In the genomic region with DNA sequence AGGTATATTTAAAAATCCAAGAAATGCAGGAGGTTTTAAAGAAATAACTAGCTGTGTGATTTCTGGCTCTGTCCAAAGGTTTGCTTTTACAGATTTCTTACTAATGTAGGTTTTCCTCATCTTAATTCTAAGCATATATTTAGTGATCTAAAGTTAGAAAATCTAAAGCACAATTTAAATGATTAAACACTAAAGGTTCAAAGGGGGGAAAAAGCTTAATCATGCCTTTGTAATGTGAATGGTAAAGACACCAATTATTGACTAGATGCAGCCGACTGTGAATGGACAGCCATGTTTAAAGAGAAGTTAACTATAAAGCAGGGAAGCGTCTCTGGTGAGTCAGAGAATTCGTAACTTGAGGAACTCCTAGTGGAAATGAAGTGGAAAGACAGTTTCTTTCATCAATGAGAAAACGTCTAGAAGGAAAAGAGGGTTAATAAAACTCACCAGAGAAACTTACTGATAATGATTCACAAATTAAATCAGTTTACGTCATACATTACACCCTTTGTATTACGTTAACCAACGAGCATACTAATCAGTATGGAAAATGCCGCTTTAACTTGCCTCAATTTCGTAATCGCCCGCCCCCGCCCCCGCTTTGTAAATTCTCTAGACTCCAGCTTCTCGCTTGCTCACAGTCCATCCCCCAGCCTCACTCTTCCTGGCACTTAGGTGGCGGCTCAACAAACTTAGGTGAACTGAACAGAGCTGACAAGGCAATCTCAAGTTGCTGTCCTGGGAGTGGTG, we compare ENCODE assay signal across 8 cellular contexts. TPM values are rescaled to one million over a fixed set of nuclear protein-coding genes. Genes with fewer than 3 reads are reported as not detected.
DNase-seq lines count a peak whose midpoint lies in the region; ATAC-seq and TF ChIP-seq lines count a peak whose summit lies in the region.

No MANE protein-coding gene starts in this region.

- H2BK120ac ChIP-seq in mesenchymal stem cell (ENCODE audit: low read depth, low read length) = no peak overlapping the region

- under 1% methylated on average over 15 of the region's 15 CpGs for WGBS in mesenchymal stem cell

- H3K79me2 ChIP-seq in ACC112 (ENCODE audit: control insufficient read depth, insufficient read depth, low read length, unreplicated experiment) = peaks cover 21% of the 10 kb centered on the region

- peak overlapping the region; percentile 63 to 94 for H3K18ac ChIP-seq in mesenchymal stem cell (ENCODE audit: low read depth in 1 of 2, low read length in 2 of 2)

- H2AFZ ChIP-seq in ACC112 (ENCODE audit: low read length, unreplicated experiment) = peak overlapping the region; percentile 71
- peak overlapping the region; percentile 48 for H2AFZ ChIP-seq in mesenchymal stem cell (ENCODE audit: low read depth, low read length)

- peak overlapping the region; percentile 44 to 50 for H2BK12ac ChIP-seq in mesenchymal stem cell (ENCODE audit: low read length in 2 of 2)

- no peaks in the 10 kb centered on the region for H3K79me1 ChIP-seq in mesenchymal stem cell (replicated peaks; ENCODE audit: low read length, poor library complexity, severe bottlenecking)

- H4K8ac ChIP-seq in mesenchymal stem cell (ENCODE audit: low read length) = peak overlapping the region; percentile 91

- peak overlapping the region; percentile 94 for H3K27ac ChIP-seq in ACC112 (ENCODE audit: low read depth, low read length)
- H3K27ac ChIP-seq in mesenchymal stem cell (ENCODE audit: low read length, poor library complexity, severe bottlenecking) = peak overlapping the region; percentile 83

- H3K9me3 ChIP-seq in endocrine pancreas (ENCODE audit: control insufficient read depth, low read length) (no peaks in the 10 kb centered on the region), mesenchymal stem cell (ENCODE audit: control insufficient read depth, low read length) (no peaks in the 10 kb centered on the region)

- H3K4me1 ChIP-seq in ACC112 (ENCODE audit: control insufficient read depth, insufficient read depth, low read length, unreplicated experiment) (peaks cover 30% of the 10 kb centered on the region), endocrine pancreas (ENCODE audit: control insufficient read depth, insufficient read depth, low read length) (peaks cover 5% of the 10 kb centered on the region), mesenchymal stem cell (ENCODE audit: control insufficient read depth, insufficient read depth, low read depth, low read length) (peaks cover 4% of the 10 kb centered on the region)

- H3K4ac ChIP-seq in mesenchymal stem cell (ENCODE audit: low read depth in 1 of 2, low read length in 2 of 2) = peak overlapping the region in 1 of 2 experiments; percentile 50

- H2AK5ac ChIP-seq in mesenchymal stem cell (ENCODE audit: low read length, severe bottlenecking) = no peak overlapping the region

- H3K27me3 ChIP-seq in ACC112 (ENCODE audit: insufficient read depth, low read length) (no peaks in the 10 kb centered on the region), endocrine pancreas (ENCODE audit: control insufficient read depth, insufficient read depth, low read length) (no peaks in the 10 kb centered on the region), mesenchymal stem cell (ENCODE audit: control insufficient read depth in 1 of 2, insufficient read depth in 1 of 2, low read length in 2 of 2) (no peaks in the 10 kb centered on the region)

- no peak overlapping the region for H3K23ac ChIP-seq in mesenchymal stem cell (ENCODE audit: low read length in 2 of 2)

- DNase-seq in GM13976 (ENCODE audit: low spot score) (peak; percentile 26), NCI-H446 (lab: John Stamatoyannopoulos, UW) (peak; percentile 37 to 55), mesenchymal stem cell (peak; percentile 94)
- DNase-seq in stimulated activated naive CD4-positive, alpha-beta T cell treated with Interleukin-2 at 50 U/mL for 16 hours (lab: John Stamatoyannopoulos, UW) = peak; percentile 82

- H2BK15ac ChIP-seq in mesenchymal stem cell (ENCODE audit: low read depth, poor library complexity, severe bottlenecking) = peak overlapping the region; percentile 15

- ATAC-seq in activated CD4-positive, CD25-positive, alpha-beta regulatory T cell treated with anti-CD3 and anti-CD28 coated beads, Interleukin-2, amount 50 U/mL, for 24 hours = peak; percentile 1 to 3
- no peak for ATAC-seq in GM21528 (IDR thresholded peaks at IDR 0.05; ENCODE audit: low FRiP score, unreplicated experiment)

- H3K9ac ChIP-seq in endocrine pancreas (ENCODE audit: control insufficient read depth, insufficient read depth, low read length) = peak overlapping the region; percentile 92
- H3K9ac ChIP-seq in mesenchymal stem cell (ENCODE audit: low read length) = peak overlapping the region; percentile 98

- TF ChIP-seq CTCF in GM13976 (IDR thresholded peaks at IDR 0.05; ENCODE audit: borderline replicate concordance, control extremely low read depth, extremely low read depth, insufficient read depth, missing control alignments) = no peak

- in situ Hi-C loops in GM13976 (cut with MboI; ENCODE audit: low sequenced_read_pairs, unreplicated experiment) = no loop called here

- H3K36me3 ChIP-seq in ACC112 (ENCODE audit: insufficient read depth, low read length) = no peaks in the 10 kb centered on the region
- no peaks in the 10 kb centered on the region for H3K36me3 ChIP-seq in endocrine pancreas (ENCODE audit: control insufficient read depth, insufficient read depth, low read length)
- peaks cover 3 to 5% of the 10 kb centered on the region in 2 experiments for H3K36me3 ChIP-seq in mesenchymal stem cell (ENCODE audit: control insufficient read depth in 1 of 2, insufficient read depth in 2 of 2, low read depth in 1 of 2, low read length in 2 of 2)

- peak overlapping the region; percentile 15 for H4K91ac ChIP-seq in mesenchymal stem cell (ENCODE audit: low read length)

- peak overlapping the region; percentile 88 for H3K4me2 ChIP-seq in mesenchymal stem cell (ENCODE audit: low read length, poor library complexity, severe bottlenecking)

- H3K4me3 ChIP-seq in ACC112 (ENCODE audit: low read depth, low read length) = peak overlapping the region; percentile 78
- H3K4me3 ChIP-seq in endocrine pancreas (ENCODE audit: control insufficient read depth, insufficient read depth, low read length) = peak overlapping the region; percentile 79
- peak overlapping the region; percentile 45 to 84 for H3K4me3 ChIP-seq in mesenchymal stem cell (ENCODE audit: insufficient read depth in 1 of 2, low read depth in 1 of 2, low read length in 2 of 2)

- peak overlapping the region; percentile 26 for H2BK5ac ChIP-seq in mesenchymal stem cell (ENCODE audit: low read depth, low read length, poor library complexity, severe bottlenecking)

- H3K14ac ChIP-seq in mesenchymal stem cell (ENCODE audit: low read length in 2 of 2) = peak overlapping the region in 1 of 2 experiments; percentile 23

RNA-seq across cellular contexts. Expression of gene HBP1, which starts 1.1 kb away (rescaled TPM):
- 39.5 TPM for polyA plus RNA-seq in mesenchymal stem cell (2013, experiment 1 of 2)
- polyA plus RNA-seq in mesenchymal stem cell (2013, experiment 2 of 2) = 40.4 TPM

Comparison
In these comparisons a context has a peak if more than half of its experiments do, and no peak if none do; other contexts are left out.
1. DNase-seq: peak in every context shown above with its lines; median percentile 94 in mesenchymal stem cell; 82 in stimulated activated naive CD4-positive, alpha-beta T cell treated with Interleukin-2 at 50 U/mL for 16 hours; 46 in NCI-H446; 26 in GM13976.